ENCODE assay signal across 9 cellular contexts in the genomic region with DNA sequence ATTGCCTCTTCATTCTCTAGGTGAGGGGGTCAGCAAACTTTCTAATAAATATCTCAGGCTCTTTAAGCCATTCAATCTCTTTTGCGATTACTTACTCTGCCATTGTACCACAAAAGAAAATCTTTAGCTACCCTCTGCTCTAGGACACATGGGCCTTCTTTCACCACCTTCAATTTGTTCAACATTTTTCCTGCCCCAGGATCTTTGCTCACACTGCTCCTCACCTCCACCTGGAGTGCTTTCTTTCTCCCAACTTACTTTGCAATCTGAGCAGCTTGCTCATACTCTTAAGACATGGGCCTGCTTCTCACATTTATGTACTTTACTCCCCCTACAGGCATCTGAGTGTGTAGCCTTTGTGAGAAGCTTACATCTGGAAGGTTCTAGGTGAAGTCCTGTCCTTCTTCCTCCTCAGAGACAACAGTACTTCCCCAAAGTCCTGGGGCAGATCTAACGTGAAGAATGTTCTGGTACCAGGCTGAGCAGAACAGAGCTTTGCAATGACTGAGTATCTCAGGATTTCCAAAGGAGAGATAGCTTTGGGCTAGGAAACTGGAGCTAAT. TPM values are rescaled to one million over a fixed set of nuclear protein-coding genes. Genes with fewer than 3 reads are reported as not detected.
DNase-seq lines count a peak whose midpoint lies in the region; ATAC-seq, FAIRE-seq and TF ChIP-seq lines count a peak whose summit lies in the region.
"Had no signal": no experiment of that assay in that cellular context is flagged by ENCODE, and none has a peak within 500 bp of the region (broad histone marks: within the 10 kb centered on the region; RNA-seq: fewer than 3 reads in every experiment).

No MANE protein-coding gene starts in this region.

- H3K36me3 ChIP-seq in MM.1S (replicated peaks; ENCODE audit: insufficient read depth, low read length): no peaks in the 10 kb centered on the region
- no peaks in the 10 kb centered on the region for H3K36me3 ChIP-seq in body of pancreas (replicated peaks in 1 of 2; ENCODE audit: insufficient read depth in 1 of 2, low read depth in 2 of 2)

- POLR2A ChIA-PET in activated naive CD8-positive, alpha-beta T cell treated with anti-CD3 and anti-CD28 coated beads, Interleukin-2, amount 10 ng/mL, durations not matched to agents 7 days and 5 days (lab: Charles Lee): no interaction called here

- TF ChIP-seq CTCF in MM.1S (IDR thresholded peaks at IDR 0.05; ENCODE audit: low read length): peak; percentile 71
- TF ChIP-seq CTCF in body of pancreas (IDR thresholded peaks at IDR 0.05): peak in 6 of 7 experiments; percentile 26 to 70 (median 54)

- H3K4me2 ChIP-seq in MM.1S (ENCODE audit: low read depth, low read length): no peak overlapping the region

- H3K4me1 Mint-ChIP-seq in activated naive CD8-positive, alpha-beta T cell treated with anti-CD3 and anti-CD28 coated beads, Interleukin-2, amount 10 ng/mL, durations not matched to agents 7 days and 5 days: peaks cover 1% of the 10 kb centered on the region
- peaks cover 8% of the 10 kb centered on the region for H3K4me1 Mint-ChIP-seq in activated naive CD8-positive, alpha-beta T cell treated with anti-CD3 and anti-CD28 coated beads for 36 hours

- peak; percentile 23 for FAIRE-seq in H54 (lab: Jason Lieb, UNC)
- FAIRE-seq: endometrium had no signal

- peak overlapping the region; percentile 21; the same call in 1 of the 2 replicates for H2AFZ ChIP-seq in MM.1S (ENCODE audit: low read length)

- H3F3A ChIP-seq in MM.1S (ENCODE audit: insufficient read depth, low read length): no peaks in the 10 kb centered on the region

- DNase-seq in activated naive CD8-positive, alpha-beta T cell treated with anti-CD3 and anti-CD28 coated beads, Interleukin-2, amount 10 ng/mL, durations not matched to agents 7 days and 5 days: no peak
- DNase-seq in activated naive CD8-positive, alpha-beta T cell treated with anti-CD3 and anti-CD28 coated beads for 36 hours: no peak
- DNase-seq in H54 (ENCODE audit: insufficient read length, low spot score) (no peak), MM.1S (peak; percentile 82), body of pancreas (peak; percentile 18 to 59 (median 30)), lung microvascular endothelial cell (ENCODE audit: low read depth in 2 of 2) (peak; percentile 35 to 63)
- DNase-seq in activated CD8-positive, alpha-beta memory T cell treated with anti-CD3 and anti-CD28 coated beads, Interleukin-2, amount 50 U/mL, for 4 hours: no peak
- DNase-seq in stimulated activated CD8-positive, alpha-beta memory T cell treated with anti-CD3 and anti-CD28 coated beads, Interleukin-4, amount 100 ng/mL, for 48 hours: no peak

- H3K9me3 ChIP-seq in MM.1S (replicated peaks; ENCODE audit: insufficient read depth, low read length) (no peaks in the 10 kb centered on the region), body of pancreas (no peaks in the 10 kb centered on the region)

- H3K4me3 Mint-ChIP-seq in activated naive CD8-positive, alpha-beta T cell treated with anti-CD3 and anti-CD28 coated beads, Interleukin-2, amount 10 ng/mL, durations not matched to agents 7 days and 5 days: no peak overlapping the region
- no peak overlapping the region for H3K4me3 Mint-ChIP-seq in activated naive CD8-positive, alpha-beta T cell treated with anti-CD3 and anti-CD28 coated beads for 36 hours

- no peaks in the 10 kb centered on the region for H3K36me3 Mint-ChIP-seq in activated naive CD8-positive, alpha-beta T cell treated with anti-CD3 and anti-CD28 coated beads, Interleukin-2, amount 10 ng/mL, durations not matched to agents 7 days and 5 days
- H3K36me3 Mint-ChIP-seq in activated naive CD8-positive, alpha-beta T cell treated with anti-CD3 and anti-CD28 coated beads for 36 hours: no peaks in the 10 kb centered on the region

- peaks cover 6% of the 10 kb centered on the region; the same call in 1 of the 2 replicates for H3K4me1 ChIP-seq in MM.1S (ENCODE audit: low read length)
- H3K4me1 ChIP-seq in body of pancreas: no peaks in the 10 kb centered on the region

- no peaks in the 10 kb centered on the region for H3K27me3 Mint-ChIP-seq in activated naive CD8-positive, alpha-beta T cell treated with anti-CD3 and anti-CD28 coated beads, Interleukin-2, amount 10 ng/mL, durations not matched to agents 7 days and 5 days
- H3K27me3 Mint-ChIP-seq in activated naive CD8-positive, alpha-beta T cell treated with anti-CD3 and anti-CD28 coated beads for 36 hours: no peaks in the 10 kb centered on the region

- WGBS in body of pancreas, 2 donors: 56 to 65% methylated on average over 2 of the region's 2 CpGs

- H3K27ac ChIP-seq in MM.1S (ENCODE audit: low read length) (no peak overlapping the region), body of pancreas (no peak overlapping the region)

- peak; percentile 50 for ATAC-seq in activated naive CD8-positive, alpha-beta T cell treated with anti-CD3 and anti-CD28 coated beads, Interleukin-2, amount 10 ng/mL, durations not matched to agents 7 days and 5 days (ENCODE audit: low read depth)
- peak; percentile 77 for ATAC-seq in body of pancreas

- no peak overlapping the region for H3K9ac ChIP-seq in MM.1S (ENCODE audit: low read length)

- no peaks in the 10 kb centered on the region for H3K9me3 Mint-ChIP-seq in activated naive CD8-positive, alpha-beta T cell treated with anti-CD3 and anti-CD28 coated beads, Interleukin-2, amount 10 ng/mL, durations not matched to agents 7 days and 5 days
- no peaks in the 10 kb centered on the region for H3K9me3 Mint-ChIP-seq in activated naive CD8-positive, alpha-beta T cell treated with anti-CD3 and anti-CD28 coated beads for 36 hours

- no peaks in the 10 kb centered on the region for H4K20me1 ChIP-seq in MM.1S (ENCODE audit: insufficient read depth, low read length)

- H3K27ac Mint-ChIP-seq in activated naive CD8-positive, alpha-beta T cell treated with anti-CD3 and anti-CD28 coated beads, Interleukin-2, amount 10 ng/mL, durations not matched to agents 7 days and 5 days: no peak overlapping the region
- H3K27ac Mint-ChIP-seq in activated naive CD8-positive, alpha-beta T cell treated with anti-CD3 and anti-CD28 coated beads for 36 hours: no peak overlapping the region

- no peaks in the 10 kb centered on the region for H3K9me2 ChIP-seq in MM.1S (replicated peaks; ENCODE audit: insufficient read depth, low read length)

- no peaks in the 10 kb centered on the region for H3K27me3 ChIP-seq in MM.1S (replicated peaks; ENCODE audit: insufficient read depth, low read length)
- no peaks in the 10 kb centered on the region for H3K27me3 ChIP-seq in body of pancreas

- TF ChIP-seq POLR2A in H54 (IDR thresholded peaks at IDR 0.05; ENCODE audit: low read depth, low read length) (no peak), body of pancreas (IDR thresholded peaks at IDR 0.05) (no peak)

- H3K4me3 ChIP-seq in MM.1S (ENCODE audit: low read length) (no peak overlapping the region), body of pancreas (no peak overlapping the region)

- intact Hi-C loops in body of pancreas (cut with DNase I): no loop called here

- no peaks in the 10 kb centered on the region for H3K79me2 ChIP-seq in MM.1S (ENCODE audit: low read length)

RNA-seq across cellular contexts. Expression of gene PRDM5, which starts 55.0 kb away (rescaled TPM):
- total RNA-seq in activated naive CD8-positive, alpha-beta T cell treated with anti-CD3 and anti-CD28 coated beads, Interleukin-2, amount 10 ng/mL, durations not matched to agents 7 days and 5 days: under 1 TPM; 0.26 to 0.58 TPM
- total RNA-seq in activated naive CD8-positive, alpha-beta T cell treated with anti-CD3 and anti-CD28 coated beads for 36 hours: 1 to 10 TPM; 1.3 to 1.4 TPM
- 10 to 100 TPM in 1 of 2 donors, 1 to 10 TPM in 1; 9.6 to 36.3 TPM for total RNA-seq in body of pancreas
- total RNA-seq in lung microvascular endothelial cell: 3.1 and 6.2 TPM in 2 replicates

Comparison
In these comparisons a context has a peak if more than half of its experiments do, and no peak if none do; other contexts are left out.
1. DNase-seq: peak in MM.1S (single experiment), body of pancreas (4 of 4) and lung microvascular endothelial cell (2 of 2); none in activated naive CD8-positive, alpha-beta T cell treated with anti-CD3 and anti-CD28 coated beads, Interleukin-2, amount 10 ng/mL, durations not matched to agents 7 days and 5 days (single experiment), activated naive CD8-positive, alpha-beta T cell treated with anti-CD3 and anti-CD28 coated beads for 36 hours (single experiment), H54 (single experiment), activated CD8-positive, alpha-beta memory T cell treated with anti-CD3 and anti-CD28 coated beads, Interleukin-2, amount 50 U/mL, for 4 hours (single experiment) and stimulated activated CD8-positive, alpha-beta memory T cell treated with anti-CD3 and anti-CD28 coated beads, Interleukin-4, amount 100 ng/mL, for 48 hours (single experiment).